In genomic region chr20:13515796-13516533, GRCh38 we compare ENCODE assay signal across 19 cellular contexts.
"Had no signal": no experiment of that assay in that cellular context is flagged by ENCODE, and none has a peak within 500 bp of the region (broad histone marks: within the 10 kb centered on the region; RNA-seq: fewer than 3 reads in every experiment).

No MANE protein-coding gene starts in this region.

- H3K36me3 ChIP-seq: colonic mucosa, neural progenitor cell, prostate gland, right atrium auricular region, vagina had no signal

- H2AFZ ChIP-seq: neural progenitor cell had no signal

- H3K27ac Mint-ChIP-seq: activated B cell treated with CpG ODN at 0.5 μM for 24 hours; activated CD4-positive, alpha-beta T cell treated with anti-CD3 and anti-CD28 coated beads, Interleukin-2, amount 10 ng/mL, durations not matched to agents 24 days and 14 days; activated CD8-positive, alpha-beta T cell treated with anti-CD3 and anti-CD28 coated beads, Interleukin-2, amount 10 ng/mL, durations not matched to agents 7 days and 5 days; activated T-cell treated with anti-CD3 and anti-CD28 coated beads, Interleukin-2, amount 50 U/mL, for 24 hours; neural progenitor cell had no signal

- H3K4me1 ChIP-seq: colonic mucosa, neural progenitor cell, prostate gland, right atrium auricular region, tibial nerve, vagina had no signal

- H3K27me3 Mint-ChIP-seq: activated B cell treated with CpG ODN at 0.5 μM for 24 hours; activated CD4-positive, alpha-beta T cell treated with anti-CD3 and anti-CD28 coated beads, Interleukin-2, amount 10 ng/mL, durations not matched to agents 24 days and 14 days; activated T-cell treated with anti-CD3 and anti-CD28 coated beads, Interleukin-2, amount 50 U/mL, for 24 hours; central memory CD8-positive, alpha-beta T cell had no signal

- H3K4me2 ChIP-seq: neural progenitor cell had no signal

- H3K4me3 ChIP-seq: ascending aorta, colonic mucosa, neural progenitor cell, prostate gland, right atrium auricular region, tibial nerve, vagina had no signal

- H3K9ac ChIP-seq: neural progenitor cell had no signal

- H3K9me3 ChIP-seq: ascending aorta, colonic mucosa, prostate gland, right atrium auricular region, vagina had no signal

- H3K9me3 Mint-ChIP-seq: activated B cell treated with CpG ODN at 0.5 μM for 24 hours; central memory CD8-positive, alpha-beta T cell had no signal

- H3K4me3 Mint-ChIP-seq: activated B cell treated with CpG ODN at 0.5 μM for 24 hours; activated CD4-positive, alpha-beta T cell treated with anti-CD3 and anti-CD28 coated beads, Interleukin-2, amount 10 ng/mL, durations not matched to agents 24 days and 14 days; activated CD8-positive, alpha-beta T cell treated with anti-CD3 and anti-CD28 coated beads, Interleukin-2, amount 10 ng/mL, durations not matched to agents 7 days and 5 days; activated T-cell treated with anti-CD3 and anti-CD28 coated beads, Interleukin-2, amount 50 U/mL, for 24 hours; central memory CD8-positive, alpha-beta T cell; neural progenitor cell had no signal

- H3K4me1 Mint-ChIP-seq: activated B cell treated with CpG ODN at 0.5 μM for 24 hours; activated CD4-positive, alpha-beta T cell treated with anti-CD3 and anti-CD28 coated beads, Interleukin-2, amount 10 ng/mL, durations not matched to agents 24 days and 14 days; central memory CD8-positive, alpha-beta T cell; neural progenitor cell had no signal

- H3K27ac ChIP-seq: ascending aorta, colonic mucosa, neural progenitor cell, prostate gland, right atrium auricular region, tibial nerve, vagina had no signal

- ATAC-seq: activated CD8-positive, alpha-beta T cell treated with anti-CD3 and anti-CD28 coated beads, Interleukin-2, amount 10 ng/mL, durations not matched to agents 7 days and 5 days; left ventricle myocardium superior; stimulated activated naive CD8-positive, alpha-beta T cell treated with anti-CD3 and anti-CD28 coated beads, Interleukin-15, Interleukin-2, amounts not matched to agents 100 U/mL and 50 U/mL, for 24 hours had no signal

- H3K27me3 ChIP-seq: ascending aorta, colonic mucosa, neural progenitor cell, right atrium auricular region, tibial nerve, vagina had no signal

- DNase-seq: activated B cell treated with CpG ODN at 0.5 μM for 24 hours; activated CD4-positive, alpha-beta T cell treated with anti-CD3 and anti-CD28 coated beads, Interleukin-2, amount 10 ng/mL, durations not matched to agents 24 days and 14 days; activated CD8-positive, alpha-beta T cell treated with anti-CD3 and anti-CD28 coated beads, Interleukin-2, amount 10 ng/mL, durations not matched to agents 7 days and 5 days; activated effector memory CD4-positive, alpha-beta T cell treated with anti-CD3 and anti-CD28 coated beads, Interleukin-2, amount 50 U/mL, for 16 hours; activated naive CD4-positive, alpha-beta T cell treated with anti-CD3 and anti-CD28 coated beads, Interleukin-2, amount 50 U/mL, for 16 hours; activated T-cell treated with anti-CD3 and anti-CD28 coated beads, Interleukin-2, amount 50 U/mL, for 24 hours; colonic mucosa; left ventricle myocardium superior; stimulated activated CD4-positive, alpha-beta T cell treated with anti-CD3 and anti-CD28 coated beads, Interleukin-2, amount 100 ng/mL, for 24 hours; stimulated activated naive CD8-positive, alpha-beta T cell treated with anti-CD3 and anti-CD28 coated beads, Interleukin-15, Interleukin-2, amounts not matched to agents 100 U/mL and 50 U/mL, for 24 hours; substantia nigra; T-helper 9 cell had no signal
